Comparison of ENCODE assay signal across 11 cellular contexts in the genomic region with DNA sequence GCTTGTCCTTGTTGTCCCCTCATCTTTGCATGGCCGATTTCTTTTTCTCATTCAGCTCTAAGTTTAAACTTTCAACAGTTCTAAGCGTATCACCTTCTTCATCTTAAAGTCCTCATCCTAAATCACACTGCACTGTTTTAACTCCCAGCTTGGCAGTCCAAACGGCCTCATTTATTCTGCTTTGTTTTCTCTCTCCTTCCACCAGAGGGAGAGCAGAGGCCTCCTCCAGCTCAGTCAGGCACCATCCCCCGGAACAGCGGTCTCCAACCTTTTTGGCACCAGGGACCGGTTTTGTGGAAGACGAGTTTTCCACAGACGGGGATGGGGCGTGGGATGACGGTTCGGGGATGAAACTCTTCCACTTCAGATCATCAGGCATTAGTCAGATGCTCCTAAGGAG. TPM values are rescaled to one million over a fixed set of nuclear protein-coding genes. Genes with fewer than 3 reads are reported as not detected.
DNase-seq lines count a peak whose midpoint lies in the region; ATAC-seq, FAIRE-seq and TF ChIP-seq lines count a peak whose summit lies in the region.
"Not testable (repeated sequence)": the region's sequence is repeated elsewhere in the genome, so short reads cannot be mapped to it uniquely, and the experiment has no call there.
"Had no signal": no experiment of that assay in that cellular context is flagged by ENCODE, and none has a peak within 500 bp of the region (broad histone marks: within the 10 kb centered on the region; RNA-seq: fewer than 3 reads in every experiment).

No MANE protein-coding gene starts in this region.

- CTCF ChIA-PET in A549 (lab: Yijun Ruan, JAX); Panc1 (lab: Charles Lee); H1 (lab: Charles Lee; ENCODE audit: partially characterized antibody): not testable (repeated sequence)

- not testable (repeated sequence) for H3K36me3 ChIP-seq in Panc1 (ENCODE audit: control insufficient read depth, insufficient read depth, low read length); astrocyte (ENCODE audit: insufficient read depth, low read length); H1 (ENCODE audit: control insufficient read depth in 2 of 4, insufficient read depth in 4 of 4, low read length in 3 of 4)

- H3K27me3 ChIP-seq in Panc1 (ENCODE audit: control insufficient read depth, insufficient read depth, low read length); astrocyte (ENCODE audit: insufficient read depth, low read length); H1 (replicated peaks in 1 of 4; ENCODE audit: control insufficient read depth in 3 of 4, extremely low read depth in 1 of 4, insufficient read depth in 3 of 4, low read length in 3 of 4): not testable (repeated sequence)

- not testable (repeated sequence) for H4K20me1 ChIP-seq in astrocyte (ENCODE audit: insufficient read depth, low read length); H1 (replicated peaks in 1 of 2; ENCODE audit: control insufficient read depth in 1 of 2, insufficient read depth in 2 of 2, low read length in 2 of 2)

- H4K8ac ChIP-seq in H1 (ENCODE audit: extremely low read depth, insufficient read depth, low read length), result not testable (repeated sequence)

- not testable (repeated sequence) for TF ChIP-seq EP300 in A549 (IDR thresholded peaks at IDR 0.05); H1 (IDR thresholded peaks at IDR 0.05; ENCODE audit: borderline replicate concordance in 1 of 2, low read depth in 2 of 2, low read length in 2 of 2)

- BruUV-seq in Panc1 (replicated peaks; lab: Mats Ljungman, UMichigan), result not testable (repeated sequence)

- not testable (repeated sequence) for H2BK120ac ChIP-seq in H1 (replicated peaks; ENCODE audit: low read depth, low read length)

- H3K79me1 ChIP-seq in H1 (ENCODE audit: low read depth, low read length), result not testable (repeated sequence)

- POLR2A ChIA-PET in A549 (lab: Yijun Ruan, JAX); Panc1 (lab: Charles Lee); H1 (lab: Charles Lee; ENCODE audit: partially characterized antibody): not testable (repeated sequence)

- not testable (repeated sequence) for H2BK20ac ChIP-seq in H1 (ENCODE audit: low read length)

- ATAC-seq in A549, result peak; percentile 49 to 69; a peak in 4 of 6 replicates
- peak; percentile 72 for ATAC-seq in Panc1
- peak; percentile 43 for ATAC-seq in sciatic nerve

- not testable (repeated sequence) for H3K56ac ChIP-seq in H1 (replicated peaks; ENCODE audit: insufficient read length, low read depth, low read length)

- H3K4me3 ChIP-seq in A549; Panc1 (ENCODE audit: low read depth in 2 of 2, low read length in 2 of 2); astrocyte (ENCODE audit: insufficient read depth, low read depth, low read length); H1 (ENCODE audit: extremely low read depth in 1 of 4, insufficient read depth in 2 of 4, low read depth in 3 of 4, low read length in 4 of 4): not testable (repeated sequence)

- not testable (repeated sequence) for H2AK5ac ChIP-seq in H1 (ENCODE audit: low read depth, low read length)

- H3K4me1 ChIP-seq in A549; Panc1 (ENCODE audit: control insufficient read depth, insufficient read depth, low read length); astrocyte (ENCODE audit: insufficient read depth, low read length); H1 (replicated peaks in 1 of 4; ENCODE audit: control insufficient read depth in 3 of 4, insufficient read depth in 4 of 4, low read length in 3 of 4): not testable (repeated sequence)

- H2BK12ac ChIP-seq in H1 (ENCODE audit: low read depth, low read length), result not testable (repeated sequence)

- not testable (repeated sequence) for H2BK5ac ChIP-seq in H1 (ENCODE audit: low read depth, low read length)

- intact Hi-C loops in Panc1 (cut with micrococcal nuclease; ENCODE audit: unreplicated experiment); sciatic nerve (cut with DNase I): not testable (repeated sequence)

- not testable (repeated sequence) for TF ChIP-seq CTCF in A549 (IDR thresholded peaks at IDR 0.05); Panc1 (IDR thresholded peaks at IDR 0.05); astrocyte (IDR thresholded peaks at IDR 0.05; ENCODE audit: insufficient read depth, low read depth, low read length); H1 (IDR thresholded peaks at IDR 0.05; ENCODE audit: control extremely low read depth in 1 of 3, insufficient read depth in 1 of 3, low read depth in 1 of 3, low read length in 3 of 3)

- not testable (repeated sequence) for H3K9me3 ChIP-seq in A549; Panc1 (ENCODE audit: control insufficient read depth, insufficient read depth, low read depth, low read length); astrocyte (ENCODE audit: insufficient read depth, low read depth, low read length); H1 (ENCODE audit: insufficient read depth in 2 of 2, low read depth in 1 of 2, low read length in 1 of 2)

- H3K9me3 Mint-ChIP-seq in astrocyte (ENCODE audit: unreplicated experiment), result not testable (repeated sequence)

- H4K5ac ChIP-seq in H1 (ENCODE audit: insufficient read length, low read depth, low read length), result not testable (repeated sequence)

- not testable (repeated sequence) for TF ChIP-seq POLR2A in A549 (IDR thresholded peaks at IDR 0.05; ENCODE audit: low read length); H1 (IDR thresholded peaks at IDR 0.05; ENCODE audit: control extremely low read depth in 1 of 2, low read depth in 2 of 2, low read length in 2 of 2)

- H3K4me2 ChIP-seq in A549; astrocyte (ENCODE audit: low read length); H1 (ENCODE audit: insufficient read depth in 1 of 2, low read depth in 2 of 2, low read length in 2 of 2): not testable (repeated sequence)

- not testable (repeated sequence) for H3K36me3 Mint-ChIP-seq in astrocyte (ENCODE audit: low read depth, unreplicated experiment)

- peak; percentile 100 for FAIRE-seq in A549 (lab: Jason Lieb, UNC)
- peak; percentile 82 for FAIRE-seq in GM18507 (lab: Jason Lieb, UNC)
- peak; percentile 99 for FAIRE-seq in astrocyte (lab: Jason Lieb, UNC)
- peak; percentile 99 for FAIRE-seq in H1 (lab: Jason Lieb, UNC)

- H3K79me2 ChIP-seq in astrocyte (ENCODE audit: insufficient read depth, low read length); H1 (ENCODE audit: control insufficient read depth in 1 of 2, insufficient read depth in 2 of 2, low read length in 2 of 2): not testable (repeated sequence)

- H3K4me1 Mint-ChIP-seq in astrocyte (ENCODE audit: low read depth, unreplicated experiment), result not testable (repeated sequence)

- H3K18ac ChIP-seq in H1 (ENCODE audit: extremely low read depth, low read length), result not testable (repeated sequence)

- H3K4ac ChIP-seq in H1 (replicated peaks; ENCODE audit: insufficient read length, low read depth, low read length), result not testable (repeated sequence)

- H3K23ac ChIP-seq in H1 (ENCODE audit: insufficient read length), result not testable (repeated sequence)

- H3K27ac ChIP-seq in A549; Panc1 (ENCODE audit: low read length); astrocyte (ENCODE audit: low read depth, low read length); H1 (ENCODE audit: low read depth, low read length): not testable (repeated sequence)

- H3K27me3 Mint-ChIP-seq in astrocyte (ENCODE audit: low read depth, unreplicated experiment), result not testable (repeated sequence)

- not testable (repeated sequence) for H3K9ac ChIP-seq in astrocyte (ENCODE audit: low read length); H1 (replicated peaks in 1 of 4; ENCODE audit: extremely low read depth in 1 of 4, low read depth in 3 of 4, low read length in 3 of 4)

- H3K27ac Mint-ChIP-seq in astrocyte (ENCODE audit: unreplicated experiment), result not testable (repeated sequence)

- H4K91ac ChIP-seq in H1 (replicated peaks; ENCODE audit: insufficient read length, low read length), result not testable (repeated sequence)

- DNase-seq in A549 (ENCODE audit: low read depth in 1 of 2, low spot score in 1 of 2); GM18507 (ENCODE audit: extremely low spot score, insufficient read length, low read depth); Panc1 (ENCODE audit: low read depth, low spot score); astrocyte (ENCODE audit: low read depth); H1 (ENCODE audit: low read depth in 1 of 2, low spot score in 2 of 2); sciatic nerve (ENCODE audit: low spot score): not testable (repeated sequence)

- in situ Hi-C loops in Panc1 (cut with HindIII; ENCODE audit: low pct_unique_long_range_greater_than_20kb, low sequenced_read_pairs), result not testable (repeated sequence)

- H3K4me3 Mint-ChIP-seq in astrocyte (ENCODE audit: unreplicated experiment), result not testable (repeated sequence)

- not testable (repeated sequence) for H3K23me2 ChIP-seq in H1 (ENCODE audit: low read depth, low read length)

- not testable (repeated sequence) for H2AFZ ChIP-seq in astrocyte (ENCODE audit: low read depth, low read length); H1 (ENCODE audit: low read length)

- H3K14ac ChIP-seq in H1 (ENCODE audit: insufficient read length), result not testable (repeated sequence)

- no CpG with 5 or more reads among the region's 11 CpGs for WGBS in A549 (ENCODE audit: missing lambda C conversion rate)
- no CpG with 5 or more reads among the region's 11 CpGs for WGBS in H1 (ENCODE audit: extremely low coverage in 1 of 2, insufficient coverage in 1 of 2, insufficient read length in 1 of 2, insufficient replicate concordance in 2 of 2, low coverage in 1 of 2, low lambda C conversion rate in 2 of 2, missing lambda C conversion rate in 1 of 2), 2 experiments

- TF ChIP-seq RAD21 in A549 (conservative IDR thresholded peaks at IDR 0.05 in 1 of 2, IDR thresholded peaks at IDR 0.05 in 1 of 2); H1 (IDR thresholded peaks at IDR 0.05 in 1 of 2, conservative IDR thresholded peaks at IDR 0.05 in 1 of 2; ENCODE audit: low read depth in 2 of 2, low read length in 2 of 2): not testable (repeated sequence)

- not testable (repeated sequence) for H2BK15ac ChIP-seq in H1 (ENCODE audit: low read length)

RNA-seq across cellular contexts. Expression of a gene that starts 14.6 kb away (rescaled TPM):
- polyA plus RNA-seq in A549 (2011; rRNA removed) (not detected in 2 replicates), A549 (2017; fragmentation: RNase III; extraction: RNeasy Plus Mini Kit Qiagen cat#74134 plus additional on column Dnase treatment) (not detected in 3 replicates), H1 (2011; rRNA removed) (not detected in 2 replicates)
- not detected in 2 replicates for polyA plus RNA-seq in A549 (2012; cell fraction: cytosol; rRNA removed)
- polyA plus RNA-seq in A549 (2012; cell fraction: nucleus; rRNA removed), result 0.22 TPM in 1 of 2 replicates, not detected in the other
- polyA minus RNA-seq in A549 (2011; rRNA and poly(A)+ RNA removed), result not detected in 2 replicates
- total RNA-seq in Panc1 (2021; ENCODE audit: unreplicated experiment) (not detected), astrocyte (not detected in 2 replicates), sciatic nerve (not detected)
- polyA plus RNA-seq in Panc1 (2012; ENCODE audit: insufficient read length), result not detected
- not detected in 2 replicates for total RNA-seq in H1 (2021; fragmentation: NEBNext Ultra II Directional; extraction: Animal tissue kit (Norgen Biotek cat#: 25700))
- polyA plus RNA-seq in H1 (2011; cell fraction: cytosol; rRNA removed), result not detected
- polyA plus RNA-seq in H1 (2011; cell fraction: nucleus; rRNA removed), result 0.31 TPM
- polyA plus RNA-seq in H1 (2012, experiment 1 of 2), result not detected in 4 replicates
- not detected for polyA plus RNA-seq in H1 (2012, experiment 2 of 2)
- not detected for polyA plus RNA-seq in H1 (2013, experiment 1 of 2)
- polyA plus RNA-seq in H1 (2013, experiment 2 of 2), result not detected
- not detected in 2 replicates for polyA minus RNA-seq in H1 (2011; rRNA and poly(A)+ RNA removed)
- not detected for polyA minus RNA-seq in H1 (2011; cell fraction: cytosol; rRNA and poly(A)+ RNA removed)
- not detected for polyA minus RNA-seq in H1 (2011; cell fraction: nucleus; rRNA and poly(A)+ RNA removed)
- total RNA-seq: CD4-positive, alpha-beta T cell; CD8-positive, alpha-beta memory T cell; GM23248; HFFc6 had no signal
- polyA plus RNA-seq: CD14-positive monocyte; CD8-positive, alpha-beta memory T cell; GM23248 had no signal

RNA-seq across cellular contexts. Expression of a gene that starts 22.9 kb away (rescaled TPM):
- polyA plus RNA-seq in A549 (2011; rRNA removed) (19.7 and 22.1 TPM in 2 replicates), A549 (2017; fragmentation: RNase III; extraction: RNeasy Plus Mini Kit Qiagen cat#74134 plus additional on column Dnase treatment) (33.4 to 38.8 TPM (median 34.2 TPM) in 3 replicates), H1 (2011; rRNA removed) (17.5 and 33.3 TPM in 2 replicates)
- 38.7 and 46.2 TPM in 2 replicates for polyA plus RNA-seq in A549 (2012; cell fraction: cytosol; rRNA removed)
- 117 and 119 TPM in 2 replicates for polyA plus RNA-seq in A549 (2012; cell fraction: nucleus; rRNA removed)
- 9.9 and 14.9 TPM in 2 replicates for polyA minus RNA-seq in A549 (2011; rRNA and poly(A)+ RNA removed)
- total RNA-seq in Panc1 (2021; ENCODE audit: unreplicated experiment) (76.3 TPM), astrocyte (21.4 and 22.3 TPM in 2 replicates), sciatic nerve (25.2 TPM)
- 104 TPM for polyA plus RNA-seq in Panc1 (2012; ENCODE audit: insufficient read length)
- 18.1 and 18.7 TPM in 2 replicates for total RNA-seq in H1 (2021; fragmentation: NEBNext Ultra II Directional; extraction: Animal tissue kit (Norgen Biotek cat#: 25700))
- 21.6 TPM for polyA plus RNA-seq in H1 (2011; cell fraction: cytosol; rRNA removed)
- 64.6 TPM for polyA plus RNA-seq in H1 (2011; cell fraction: nucleus; rRNA removed)
- polyA plus RNA-seq in H1 (2012, experiment 1 of 2), result 12.4 to 19.4 TPM (median 17.3 TPM) in 4 replicates
- polyA plus RNA-seq in H1 (2012, experiment 2 of 2), result 12.8 TPM
- 12.5 TPM for polyA plus RNA-seq in H1 (2013, experiment 1 of 2)
- 11.8 TPM for polyA plus RNA-seq in H1 (2013, experiment 2 of 2)
- 3.8 and 4.0 TPM in 2 replicates for polyA minus RNA-seq in H1 (2011; rRNA and poly(A)+ RNA removed)
- 12.1 TPM for polyA minus RNA-seq in H1 (2011; cell fraction: cytosol; rRNA and poly(A)+ RNA removed)
- 6.9 TPM for polyA minus RNA-seq in H1 (2011; cell fraction: nucleus; rRNA and poly(A)+ RNA removed)

RNA-seq across cellular contexts. Expression of a gene that starts 23.7 kb away (rescaled TPM):
- 692 and 774 TPM in 2 replicates for polyA plus RNA-seq in A549 (2011; rRNA removed)
- polyA plus RNA-seq in A549 (2012; cell fraction: cytosol; rRNA removed), result 1,222 and 1,527 TPM in 2 replicates
- 2,784 and 3,385 TPM in 2 replicates for polyA plus RNA-seq in A549 (2012; cell fraction: nucleus; rRNA removed)
- polyA plus RNA-seq in A549 (2017; fragmentation: RNase III; extraction: RNeasy Plus Mini Kit Qiagen cat#74134 plus additional on column Dnase treatment), result 1,409 to 1,481 TPM (median 1,465 TPM) in 3 replicates
- polyA minus RNA-seq in A549 (2011; rRNA and poly(A)+ RNA removed), result 756 and 969 TPM in 2 replicates
- total RNA-seq in Panc1 (2021; ENCODE audit: unreplicated experiment), result 615 TPM
- polyA plus RNA-seq in Panc1 (2012; ENCODE audit: insufficient read length), result 973 TPM
- 54.1 and 62.8 TPM in 2 replicates for total RNA-seq in astrocyte
- total RNA-seq in H1 (2021; fragmentation: NEBNext Ultra II Directional; extraction: Animal tissue kit (Norgen Biotek cat#: 25700)), result 55.1 and 61.7 TPM in 2 replicates
- 47.3 and 88.4 TPM in 2 replicates for polyA plus RNA-seq in H1 (2011; rRNA removed)
- polyA plus RNA-seq in H1 (2011; cell fraction: cytosol; rRNA removed), result 31.1 TPM
- polyA plus RNA-seq in H1 (2011; cell fraction: nucleus; rRNA removed), result 102 TPM
- 47.9 to 71.9 TPM (median 70.3 TPM) in 4 replicates for polyA plus RNA-seq in H1 (2012, experiment 1 of 2)
- polyA plus RNA-seq in H1 (2012, experiment 2 of 2), result 66.5 TPM
- 42.6 TPM for polyA plus RNA-seq in H1 (2013, experiment 1 of 2)
- polyA plus RNA-seq in H1 (2013, experiment 2 of 2), result 39.9 TPM
- polyA minus RNA-seq in H1 (2011; rRNA and poly(A)+ RNA removed), result 39.1 and 50.9 TPM in 2 replicates
- polyA minus RNA-seq in H1 (2011; cell fraction: cytosol; rRNA and poly(A)+ RNA removed), result 39.6 TPM
- polyA minus RNA-seq in H1 (2011; cell fraction: nucleus; rRNA and poly(A)+ RNA removed), result 63.2 TPM
- total RNA-seq in sciatic nerve, result 50.4 TPM

RNA-seq across cellular contexts. Expression of a gene that starts 48.7 kb away (rescaled TPM):
- polyA plus RNA-seq in A549 (2011; rRNA removed) (not detected in 2 replicates), A549 (2017; fragmentation: RNase III; extraction: RNeasy Plus Mini Kit Qiagen cat#74134 plus additional on column Dnase treatment) (not detected in 3 replicates), H1 (2011; rRNA removed) (not detected in 2 replicates)
- polyA plus RNA-seq in A549 (2012; cell fraction: cytosol; rRNA removed), result not detected in 2 replicates
- not detected in 2 replicates for polyA plus RNA-seq in A549 (2012; cell fraction: nucleus; rRNA removed)
- not detected in 2 replicates for polyA minus RNA-seq in A549 (2011; rRNA and poly(A)+ RNA removed)
- total RNA-seq in Panc1 (2021; ENCODE audit: unreplicated experiment) (not detected), astrocyte (not detected in 2 replicates), sciatic nerve (not detected)
- not detected for polyA plus RNA-seq in Panc1 (2012; ENCODE audit: insufficient read length)
- not detected in 2 replicates for total RNA-seq in H1 (2021; fragmentation: NEBNext Ultra II Directional; extraction: Animal tissue kit (Norgen Biotek cat#: 25700))
- not detected for polyA plus RNA-seq in H1 (2011; cell fraction: cytosol; rRNA removed)
- not detected for polyA plus RNA-seq in H1 (2011; cell fraction: nucleus; rRNA removed)
- not detected in 4 replicates for polyA plus RNA-seq in H1 (2012, experiment 1 of 2)
- polyA plus RNA-seq in H1 (2012, experiment 2 of 2), result not detected
- not detected for polyA plus RNA-seq in H1 (2013, experiment 1 of 2)
- not detected for polyA plus RNA-seq in H1 (2013, experiment 2 of 2)
- polyA minus RNA-seq in H1 (2011; rRNA and poly(A)+ RNA removed), result not detected in 2 replicates
- not detected for polyA minus RNA-seq in H1 (2011; cell fraction: cytosol; rRNA and poly(A)+ RNA removed)
- polyA minus RNA-seq in H1 (2011; cell fraction: nucleus; rRNA and poly(A)+ RNA removed), result not detected
- total RNA-seq: CD4-positive, alpha-beta T cell; CD8-positive, alpha-beta memory T cell; GM23248; HFFc6 had no signal
- polyA plus RNA-seq: CD14-positive monocyte; CD8-positive, alpha-beta memory T cell; GM23248 had no signal

RNA-seq across cellular contexts. Expression of a gene that starts 54.3 kb away (rescaled TPM):
- 18.6 and 21.7 TPM in 2 replicates for polyA plus RNA-seq in A549 (2011; rRNA removed)
- polyA plus RNA-seq in A549 (2012; cell fraction: cytosol; rRNA removed), result 47.8 and 55.1 TPM in 2 replicates
- 93.9 and 105 TPM in 2 replicates for polyA plus RNA-seq in A549 (2012; cell fraction: nucleus; rRNA removed)
- polyA plus RNA-seq in A549 (2017; fragmentation: RNase III; extraction: RNeasy Plus Mini Kit Qiagen cat#74134 plus additional on column Dnase treatment), result 33.2 to 40.6 TPM (median 36.7 TPM) in 3 replicates
- polyA minus RNA-seq in A549 (2011; rRNA and poly(A)+ RNA removed), result 16.1 and 21.8 TPM in 2 replicates
- total RNA-seq in Panc1 (2021; ENCODE audit: unreplicated experiment), result 88.8 TPM
- 137 TPM for polyA plus RNA-seq in Panc1 (2012; ENCODE audit: insufficient read length)
- total RNA-seq in astrocyte, result 20.9 and 26.1 TPM in 2 replicates
- total RNA-seq in H1 (2021; fragmentation: NEBNext Ultra II Directional; extraction: Animal tissue kit (Norgen Biotek cat#: 25700)), result 16.2 and 21.7 TPM in 2 replicates
- polyA plus RNA-seq in H1 (2011; rRNA removed), result 18.6 and 28.1 TPM in 2 replicates
- polyA plus RNA-seq in H1 (2011; cell fraction: cytosol; rRNA removed), result 24.8 TPM
- polyA plus RNA-seq in H1 (2011; cell fraction: nucleus; rRNA removed), result 40.4 TPM
- 11.1 to 19.0 TPM (median 15.8 TPM) in 4 replicates for polyA plus RNA-seq in H1 (2012, experiment 1 of 2)
- 16.6 TPM for polyA plus RNA-seq in H1 (2012, experiment 2 of 2)
- polyA plus RNA-seq in H1 (2013, experiment 1 of 2), result 15.4 TPM
- 16.1 TPM for polyA plus RNA-seq in H1 (2013, experiment 2 of 2)
- 7.8 and 8.7 TPM in 2 replicates for polyA minus RNA-seq in H1 (2011; rRNA and poly(A)+ RNA removed)
- 14.8 TPM for polyA minus RNA-seq in H1 (2011; cell fraction: cytosol; rRNA and poly(A)+ RNA removed)
- 11.0 TPM for polyA minus RNA-seq in H1 (2011; cell fraction: nucleus; rRNA and poly(A)+ RNA removed)
- total RNA-seq in sciatic nerve, result 40.3 TPM
